Comparison of ENCODE assay signal across 8 cellular contexts in genomic region chr3:50260027-50260941, GRCh38. TPM values are rescaled to one million over a fixed set of nuclear protein-coding genes. Genes with fewer than 3 reads are reported as not detected.
DNase-seq lines count a peak whose midpoint lies in the region; ATAC-seq and TF ChIP-seq lines count a peak whose summit lies in the region.

No MANE protein-coding gene starts in this region.

- H3K27me3 ChIP-seq in A673 (replicated peaks; ENCODE audit: insufficient read depth, low read depth, low read length, poor library complexity) (no peaks in the 10 kb centered on the region), left lung (no peaks in the 10 kb centered on the region)

- peaks cover 12% of the 10 kb centered on the region for H3K4me1 ChIP-seq in A673 (ENCODE audit: insufficient read depth, low read length, poor library complexity, severe bottlenecking)
- peaks cover 26 to 81% of the 10 kb centered on the region in 2 donors for H3K4me1 ChIP-seq in left lung

- POLR2A ChIA-PET in A673 (lab: Charles Lee; ENCODE audit: low non-redundant PET), result no interaction called here

- TF ChIP-seq CTCF in A673 (conservative IDR thresholded peaks at IDR 0.05; ENCODE audit: low read depth, low read length), result peak; percentile 68
- TF ChIP-seq CTCF in coronary artery (IDR thresholded peaks at IDR 0.05), result peak; percentile 98
- peak; percentile 94 to 99 for TF ChIP-seq CTCF in left lung (IDR thresholded peaks at IDR 0.05)

- H3K4me3 ChIP-seq in A673 (ENCODE audit: low read depth, low read length, poor library complexity, severe bottlenecking) (peak overlapping the region; percentile 53), coronary artery (peak overlapping the region; percentile 72), left lung (peak overlapping the region; percentile 37 to 42)

- H3K36me3 ChIP-seq in A673 (ENCODE audit: insufficient read depth, low read length, poor library complexity, severe bottlenecking), result peaks cover 15% of the 10 kb centered on the region
- H3K36me3 ChIP-seq in left lung, result peaks cover 0 to 45% of the 10 kb centered on the region in 2 donors

- H3K9me3 ChIP-seq in A673 (ENCODE audit: low read depth, low read length, poor library complexity, severe bottlenecking) (no peaks in the 10 kb centered on the region), left lung (no peaks in the 10 kb centered on the region)

- H3K27ac ChIP-seq in A673 (ENCODE audit: low read depth, low read length, poor library complexity, severe bottlenecking) (peak overlapping the region; percentile 82), coronary artery (peak overlapping the region; percentile 96 to 98), left lung (peak overlapping the region; percentile 88 to 98)

- peak; percentile 93 for ATAC-seq in GM18511 (IDR thresholded peaks at IDR 0.05; ENCODE audit: unreplicated experiment)
- peak; percentile 75 for ATAC-seq in HG03039 (IDR thresholded peaks at IDR 0.05; ENCODE audit: unreplicated experiment)
- peak; percentile 83 for ATAC-seq in left lung

- no TSS peak for BruUV-seq in A673 (replicated peaks; lab: Mats Ljungman, UMichigan)

- DNase-seq in A673 (ENCODE audit: low spot score) (peak; percentile 71), NCI-H446 treated with DMSO at 0.1 percent for 48 hours (lab: John Stamatoyannopoulos, UW) (peak; percentile 63), coronary artery (ENCODE audit: low spot score) (peak; percentile 93), left lung (peak; percentile 93 to 99)
- peak; percentile 89 for DNase-seq in activated CD4-positive, alpha-beta T cell treated with anti-CD3 and anti-CD28 coated beads for 48 hours
- DNase-seq in stimulated activated CD4-positive, alpha-beta T cell treated with anti-CD3 and anti-CD28 coated beads, Interleukin-2, amount 100 ng/mL, for 4 hours (ENCODE audit: low read depth), result peak; percentile 68

- intact Hi-C loops in A673 (cut with micrococcal nuclease; ENCODE audit: unreplicated experiment) (loop anchor here (10.0 kb wide), 1 partner anchor 135 kb away; no protein-coding TSS in a partner anchor), left lung (cut with DNase I) (no loop called here)

- CTCF ChIA-PET in A673 (lab: Charles Lee), result interaction anchor here (0.5 to 1.0 kb wide), 3 partner anchors 14 to 66 kb away, joined by 3 to 8 read pairs (median 3); no protein-coding TSS in a partner anchor

RNA-seq across cellular contexts. Expression of gene SEMA3B, which starts 8.7 kb away (rescaled TPM):
- total RNA-seq in A673 (2021) (0.43 and 2.0 TPM in 2 replicates), left lung (10 to 100 TPM; 56.8 to 92.7 TPM)

RNA-seq across cellular contexts. Expression of gene LSMEM2, which starts 18.6 kb away (rescaled TPM):
- total RNA-seq in A673 (2021) (not detected in 2 replicates), left lung (under 1 TPM in 1 of 2 donors, not detected in 1; 0.24 TPM)

RNA-seq across cellular contexts. Expression of gene GNAI2, which starts 24.3 kb away (rescaled TPM):
- total RNA-seq in A673 (2021) (115 and 124 TPM in 2 replicates), left lung (100 to 1,000 TPM; 266 to 381 TPM)

RNA-seq across cellular contexts. Expression of gene IFRD2, which starts 31.9 kb away (rescaled TPM):
- total RNA-seq in A673 (2021) (62.2 and 77.4 TPM in 2 replicates), left lung (100 to 1,000 TPM in 1 of 2 donors, 10 to 100 TPM in 1; 55.0 to 104 TPM)

RNA-seq across cellular contexts. Expression of gene HYAL3, which starts 38.9 kb away (rescaled TPM):
- total RNA-seq in A673 (2021), result 3.0 and 3.7 TPM in 2 replicates
- total RNA-seq in left lung, result 1 to 10 TPM; 4.5 to 4.6 TPM

Comparison
In these comparisons a context has a peak if more than half of its experiments do, and no peak if none do; other contexts are left out.
1. Peak in every context shown above with its lines: DNase-seq, ATAC-seq, H3K4me3 ChIP-seq and H3K27ac ChIP-seq.
2. RNA of gene SEMA3B, which starts 8.7 kb away (total RNA-seq): 56.8 to 92.7 TPM in left lung; 0.43 to 2.0 TPM in A673; every median in the first group is over 10 times any median in the second.